18 cellular contexts compared by ENCODE assay signal in the genomic region with DNA sequence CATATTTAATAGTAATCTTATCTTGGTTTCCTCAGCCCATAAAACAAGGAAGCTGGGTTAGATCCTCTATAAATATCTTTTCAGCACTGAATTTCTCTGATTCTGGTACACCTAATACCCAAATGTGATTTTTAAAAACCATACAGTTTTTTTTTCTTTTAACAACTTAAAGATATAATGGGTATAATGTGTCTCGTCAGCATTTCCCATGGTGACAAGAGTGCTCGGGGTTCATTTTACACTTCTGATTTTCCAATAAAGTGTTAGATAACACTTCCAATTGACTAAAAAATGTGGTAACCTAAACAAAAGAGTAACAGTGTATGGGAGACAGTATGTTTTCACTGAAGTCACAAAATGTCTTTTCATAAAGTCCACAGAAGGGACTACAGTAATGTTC.
DNase-seq lines count a peak whose midpoint lies in the region; ATAC-seq and TF ChIP-seq lines count a peak whose summit lies in the region.
"Had no signal": no experiment of that assay in that cellular context is flagged by ENCODE, and none has a peak within 500 bp of the region (broad histone marks: within the 10 kb centered on the region; RNA-seq: fewer than 3 reads in every experiment).

No MANE protein-coding gene starts in this region.

- TF ChIP-seq CTCF in HCT116 (IDR thresholded peaks at IDR 0.05 in 2 of 3, conservative IDR thresholded peaks at IDR 0.05 in 1 of 3; ENCODE audit: borderline replicate concordance in 1 of 3, insufficient read depth in 1 of 3, low read depth in 2 of 3, low read length in 2 of 3) (no peak), mammary epithelial cell (conservative IDR thresholded peaks at IDR 0.05 in 1 of 2, IDR thresholded peaks at IDR 0.05 in 1 of 2; ENCODE audit: extremely low read depth in 1 of 2, insufficient read depth in 1 of 2, low read depth in 1 of 2, low read length in 2 of 2) (no peak), osteoblast (IDR thresholded peaks at IDR 0.05; ENCODE audit: extremely low read depth, low read depth, low read length) (no peak)

- no peaks in the 10 kb centered on the region for H3K9me3 ChIP-seq in HCT116 (ENCODE audit: control insufficient read depth in 1 of 2, insufficient read depth in 1 of 2, low read depth in 1 of 2, low read length in 2 of 2)
- H3K9me3 ChIP-seq in mammary epithelial cell (replicated peaks; ENCODE audit: insufficient read depth, low read length), result no peaks in the 10 kb centered on the region
- H3K9me3 ChIP-seq in osteoblast (ENCODE audit: low read depth, low read length), result no peaks in the 10 kb centered on the region

- peak overlapping the region; percentile 80 for H3K4me2 ChIP-seq in HCT116 (ENCODE audit: low read length)
- peak overlapping the region; percentile 63 for H3K4me2 ChIP-seq in mammary epithelial cell (ENCODE audit: insufficient read depth, low read depth, low read length)
- peak overlapping the region; percentile 12 for H3K4me2 ChIP-seq in osteoblast (ENCODE audit: insufficient read depth, low read length)
- H3K4me2 ChIP-seq: PC-9 had no signal

- no peaks in the 10 kb centered on the region for H3K36me3 ChIP-seq in ACC112 (ENCODE audit: insufficient read depth, low read length)
- no peaks in the 10 kb centered on the region for H3K36me3 ChIP-seq in HCT116 (ENCODE audit: control insufficient read depth in 1 of 2, insufficient read depth in 2 of 2, low read length in 2 of 2)
- no peaks in the 10 kb centered on the region for H3K36me3 ChIP-seq in mammary epithelial cell (ENCODE audit: insufficient read depth, low read length)
- no peaks in the 10 kb centered on the region for H3K36me3 ChIP-seq in osteoblast (ENCODE audit: insufficient read depth, low read length)

- no peak for TF ChIP-seq RAD21 in HCT116 (IDR thresholded peaks at IDR 0.05; ENCODE audit: low read depth)

- RAD21 ChIA-PET in HCT116 (lab: Charles Lee; ENCODE audit: low non-redundant PET in 1 of 2, low total read pairs in 2 of 2, uncharacterized antibody in 2 of 2, unreplicated experiment in 2 of 2), result no interaction called here

- no peak overlapping the region for H2AFZ ChIP-seq in ACC112 (ENCODE audit: low read length, unreplicated experiment)
- H2AFZ ChIP-seq in HCT116 (ENCODE audit: low read depth, low read length, poor library complexity, severe bottlenecking), result peak overlapping the region; percentile 78
- H2AFZ ChIP-seq in mammary epithelial cell (ENCODE audit: low read depth, low read length), result peak overlapping the region; percentile 64
- no peak overlapping the region for H2AFZ ChIP-seq in osteoblast (ENCODE audit: low read length)
- H2AFZ ChIP-seq: PC-9 had no signal

- ATAC-seq in HCT116, result no peak
- ATAC-seq in HG02970 (IDR thresholded peaks at IDR 0.05; ENCODE audit: low FRiP score, unreplicated experiment), result no peak

- WGBS in mammary epithelial cell (ENCODE audit: low coverage, missing lambda C conversion rate), result 100% methylated on average over 2 of the region's 2 CpGs

- H3K4me1 ChIP-seq in ACC112 (ENCODE audit: control insufficient read depth, insufficient read depth, low read length, unreplicated experiment) (peaks cover 29% of the 10 kb centered on the region), HCT116 (ENCODE audit: control insufficient read depth in 1 of 2, insufficient read depth in 2 of 2, low read length in 2 of 2) (peaks cover 4 to 14% of the 10 kb centered on the region in 2 experiments), mammary epithelial cell (ENCODE audit: insufficient read depth, low read length) (peaks cover 19% of the 10 kb centered on the region), osteoblast (ENCODE audit: insufficient read depth, low read length) (peaks cover 19% of the 10 kb centered on the region)

- in situ Hi-C loops in mammary epithelial cell (cut with MboI; ENCODE audit: low sequenced_read_pairs in 2 of 2), result loop anchor here (25.0 kb wide), 3 partner anchors 588 to 887 kb away; no protein-coding TSS in a partner anchor

- TSS peak; percentile 90 for BruUV-seq in HCT116 (replicated peaks; lab: Mats Ljungman, UMichigan)
- BruUV-seq in mammary epithelial cell (replicated peaks; lab: Mats Ljungman, UMichigan), result TSS peak; percentile 82

- H3K9me2 ChIP-seq in HCT116 (ENCODE audit: insufficient read depth), result no peaks in the 10 kb centered on the region

- H3K79me2 ChIP-seq in ACC112 (ENCODE audit: control insufficient read depth, insufficient read depth, low read length, unreplicated experiment) (no peaks in the 10 kb centered on the region), HCT116 (ENCODE audit: insufficient read depth, low read length) (no peaks in the 10 kb centered on the region), mammary epithelial cell (ENCODE audit: insufficient read depth, low read length) (no peaks in the 10 kb centered on the region), osteoblast (ENCODE audit: insufficient read depth, low read length) (no peaks in the 10 kb centered on the region)

- no peaks in the 10 kb centered on the region for H3K27me3 ChIP-seq in ACC112 (ENCODE audit: insufficient read depth, low read length)
- H3K27me3 ChIP-seq in HCT116 (ENCODE audit: insufficient read depth, low read length), result no peaks in the 10 kb centered on the region
- H3K27me3 ChIP-seq in mammary epithelial cell (ENCODE audit: insufficient read depth, low read length), result no peaks in the 10 kb centered on the region
- H3K27me3 ChIP-seq in osteoblast (ENCODE audit: insufficient read depth, low read length), result no peaks in the 10 kb centered on the region

- POLR2A ChIA-PET in HCT116 (lab: Charles Lee), result no interaction called here

- no peak for DNase-seq in HCT116 (ENCODE audit: low read depth, low spot score)
- no peak for DNase-seq in mammary epithelial cell
- DNase-seq in osteoblast (ENCODE audit: insufficient read length, low spot score, missing footprints), result no peak
- DNase-seq in DMS114 treated with DMSO at 0.1 percent for 48 hours (lab: John Stamatoyannopoulos, UW; ENCODE audit: unreplicated experiment), result no peak
- DNase-seq in CD1c-positive myeloid dendritic cell (ENCODE audit: extremely low spot score), result no peak
- DNase-seq: AML-193; C1 segment of cervical spinal cord; CD8-positive, alpha-beta memory T cell; KG1; NCI-H1105 treated with DMSO at 0.1 percent for 48 hours; NCI-H2029 treated with DMSO at 0.1 percent for 48 hours; NCI-H510A treated with DMSO at 0.1 percent for 48 hours; NCI-H748 treated with DMSO at 0.1 percent for 48 hours; PC-9; RPMI8226; SIG-M5 had no signal

- CTCF ChIA-PET in HCT116 (lab: Charles Lee) (no interaction called here), mammary epithelial cell (lab: Charles Lee; ENCODE audit: low non-redundant PET) (no interaction called here)

- H3K27ac ChIP-seq in ACC112 (ENCODE audit: low read depth, low read length) (peak overlapping the region; percentile 87), HCT116 (ENCODE audit: low read depth, low read length) (no peak overlapping the region), mammary epithelial cell (ENCODE audit: insufficient read depth, low read depth, low read length) (peak overlapping the region; percentile 83), osteoblast (ENCODE audit: low read depth, low read length) (peak overlapping the region; percentile 94)
- H3K27ac ChIP-seq: PC-9 had no signal

- no peak for TF ChIP-seq POLR2A in HCT116 (IDR thresholded peaks at IDR 0.05; ENCODE audit: borderline replicate concordance, extremely low read depth, insufficient read depth, insufficient read length)

- H4K20me1 ChIP-seq in HCT116 (ENCODE audit: insufficient read depth) (no peaks in the 10 kb centered on the region), mammary epithelial cell (ENCODE audit: insufficient read depth, low read length) (no peaks in the 10 kb centered on the region), osteoblast (ENCODE audit: insufficient read depth, low read length) (no peaks in the 10 kb centered on the region)

- H3K4me3 ChIP-seq in ACC112 (ENCODE audit: low read depth, low read length), result peak overlapping the region; percentile 31
- no peak overlapping the region for H3K4me3 ChIP-seq in HCT116 (replicated peaks in 1 of 2; ENCODE audit: low read depth in 1 of 2, low read length in 2 of 2)
- no peak overlapping the region for H3K4me3 ChIP-seq in mammary epithelial cell (replicated peaks in 1 of 3; ENCODE audit: insufficient read depth in 1 of 3, low read depth in 2 of 3, low read length in 3 of 3)
- no peak overlapping the region for H3K4me3 ChIP-seq in osteoblast (ENCODE audit: insufficient read depth, low read length)
- H3K4me3 ChIP-seq: PC-9 had no signal

- dilution Hi-C loops in mammary epithelial cell (cut with HindIII; ENCODE audit: low sequenced_read_pairs), result no loop called here

- H3K9ac ChIP-seq in HCT116 (ENCODE audit: low read length) (no peak overlapping the region), mammary epithelial cell (ENCODE audit: insufficient read depth, low read length) (peak overlapping the region; percentile 39)

- intact Hi-C loops in HCT116 (cut with micrococcal nuclease) (no loop called here), mammary epithelial cell (cut with micrococcal nuclease) (no loop called here)

TF ChIP-seq in HCT116, 20 proteins besides CTCF, POLR2A, EP300 and RAD21 (continues in another document):
- TF ChIP-seq EZH2phosphoT487 (IDR thresholded peaks at IDR 0.05; ENCODE audit: borderline replicate concordance), result no peak
- TF ChIP-seq, protein P1, sequence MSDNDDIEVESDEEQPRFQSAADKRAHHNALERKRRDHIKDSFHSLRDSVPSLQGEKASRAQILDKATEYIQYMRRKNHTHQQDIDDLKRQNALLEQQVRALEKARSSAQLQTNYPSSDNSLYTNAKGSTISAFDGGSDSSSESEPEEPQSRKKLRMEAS (IDR thresholded peaks at IDR 0.05), result no peak
- TF ChIP-seq CEBPB (IDR thresholded peaks at IDR 0.05; ENCODE audit: low read depth), result no peak
- no peak for TF ChIP-seq TCF7L2 (IDR thresholded peaks at IDR 0.05; ENCODE audit: borderline replicate concordance, extremely low read depth, insufficient read depth, insufficient read length)
- no peak for TF ChIP-seq SIN3A (IDR thresholded peaks at IDR 0.05; ENCODE audit: low read depth)
- TF ChIP-seq JUND (IDR thresholded peaks at IDR 0.05), result no peak
- no peak for TF ChIP-seq YY1 (IDR thresholded peaks at IDR 0.05; ENCODE audit: extremely low read depth, insufficient replicate concordance, low read depth, low read length)
- TF ChIP-seq SRF (IDR thresholded peaks at IDR 0.05; ENCODE audit: low read depth), result no peak

Comparison
In these comparisons a context has a peak if more than half of its experiments do, and no peak if none do; other contexts are left out.
1. H2AFZ ChIP-seq: peak in HCT116 (single experiment) and mammary epithelial cell (single experiment); none in ACC112 (single experiment) and osteoblast (single experiment).
2. H3K4me2 ChIP-seq: peak in every context shown above with its lines; median percentile 80 in HCT116; 63 in mammary epithelial cell; 12 in osteoblast.